ENCODE assay signal across 18 cellular contexts in genomic region chr2:133456971-133457370, GRCh38.
"Had no signal": no experiment of that assay in that cellular context is flagged by ENCODE, and none has a peak within 500 bp of the region (broad histone marks: within the 10 kb centered on the region; RNA-seq: fewer than 3 reads in every experiment).

No MANE protein-coding gene starts in this region.

- DNase-seq: dermis blood vessel endothelial cell; dorsolateral prefrontal cortex; effector CD4-positive, alpha-beta T cell; effector memory CD4-positive, alpha-beta T cell; foreskin melanocyte; gastrocnemius medialis; glutamatergic neuron; heart right ventricle; hippocampal formation; left cardiac atrium; left lung; left ventricle myocardium superior; lower lobe of right lung; mesenchymal stem cell; mucosa of descending colon; naive B cell; naive thymus-derived CD8-positive, alpha-beta T cell had no signal

- H3K9me3 ChIP-seq: gastrocnemius medialis, left lung, lower lobe of right lung, mucosa of descending colon had no signal

- H3K4me3 ChIP-seq: dorsolateral prefrontal cortex, esophagus muscularis mucosa, gastrocnemius medialis, heart right ventricle, left lung, lower lobe of right lung, mucosa of descending colon had no signal

- H3K27me3 ChIP-seq: dorsolateral prefrontal cortex, esophagus muscularis mucosa, gastrocnemius medialis, heart right ventricle, left lung had no signal

- H3K36me3 ChIP-seq: esophagus muscularis mucosa, gastrocnemius medialis, heart right ventricle, left lung, lower lobe of right lung had no signal

- H3K4me1 ChIP-seq: esophagus muscularis mucosa, gastrocnemius medialis, heart right ventricle, left lung, lower lobe of right lung had no signal

- H3K27ac ChIP-seq: dorsolateral prefrontal cortex, esophagus muscularis mucosa, gastrocnemius medialis, heart right ventricle, left lung, lower lobe of right lung had no signal

- ATAC-seq: gastrocnemius medialis; heart right ventricle; left cardiac atrium; left lung; left ventricle myocardium superior; lower lobe of right lung; mucosa of descending colon; naive thymus-derived CD8-positive, alpha-beta T cell had no signal
